Comparison of ENCODE assay signal across 6 cellular contexts in the genomic region with DNA sequence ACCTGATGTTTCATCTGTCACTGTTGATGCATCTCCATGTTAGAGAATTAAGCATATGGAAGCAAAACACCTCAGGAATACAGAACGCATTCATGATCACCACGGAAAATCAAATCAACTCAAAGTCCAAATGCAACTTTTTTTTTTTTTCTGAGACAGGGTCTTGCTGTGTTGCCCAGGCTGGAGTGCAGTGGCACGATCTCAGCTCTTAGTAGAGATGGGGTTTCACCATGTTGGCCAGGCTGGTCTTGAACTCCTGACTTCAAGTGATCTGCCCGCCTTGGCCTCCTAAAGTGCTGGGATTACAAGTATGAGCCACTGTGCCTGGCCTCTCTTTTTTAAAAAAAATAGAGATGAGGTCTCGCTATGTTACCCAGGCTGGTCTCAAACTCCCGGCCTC. TPM values are rescaled to one million over a fixed set of nuclear protein-coding genes. Genes with fewer than 3 reads are reported as not detected.
DNase-seq lines count a peak whose midpoint lies in the region; ATAC-seq, FAIRE-seq and TF ChIP-seq lines count a peak whose summit lies in the region.
"Not testable (repeated sequence)": the region's sequence is repeated elsewhere in the genome, so short reads cannot be mapped to it uniquely, and the experiment has no call there.

No MANE protein-coding gene starts in this region.

- CTCF ChIA-PET in WTC11 (lab: Charles Lee) (interaction anchor here (0.5 kb wide), 1 partner anchor 252 kb away, joined by 4 read pairs; no protein-coding TSS in a partner anchor), H1 (lab: Charles Lee; ENCODE audit: partially characterized antibody) (interaction anchor here (0.9 to 1.4 kb wide), 2 partner anchors 12 to 42 kb away, joined by 3 read pairs; no protein-coding TSS in a partner anchor)

- H4K20me1 ChIP-seq in BLaER1 treated with 17β-estradiol and CSF1 and Interleukin-3, amounts not matched to agents 10 nM and 100 nM, result peaks cover 84 to 100% (median 98%) of the 10 kb centered on the region in 11 experiments; a peak in 21 of 22 replicates
- H4K20me1 ChIP-seq in GM23338 (replicated peaks; ENCODE audit: insufficient read depth) (peaks cover 27% of the 10 kb centered on the region), H1 (replicated peaks in 1 of 2; ENCODE audit: control insufficient read depth in 1 of 2, insufficient read depth in 2 of 2, low read length in 2 of 2) (peaks cover 19 to 31% of the 10 kb centered on the region in 2 experiments)
- H4K20me1 ChIP-seq in Karpas-422 (ENCODE audit: insufficient read depth, low read depth, low read length), result not testable (repeated sequence)

- not testable (repeated sequence) for H3K4me3 Mint-ChIP-seq in GM23338, WTC11

- H3K27ac ChIP-seq in BLaER1 treated with 17β-estradiol and CSF1 and Interleukin-3, amounts not matched to agents 10 nM and 100 nM, result peak overlapping the region in 6 of 11 experiments; percentile 1 to 50 (median 40); a peak in 10 of 22 replicates
- H3K27ac ChIP-seq in GM23338 (ENCODE audit: low read depth), result peak overlapping the region; percentile 88
- H3K27ac ChIP-seq in Karpas-422 (ENCODE audit: low read length), result peak overlapping the region; percentile 100
- not testable (repeated sequence) for H3K27ac ChIP-seq in H1 (ENCODE audit: low read depth, low read length); neuronal stem cell (replicated peaks; ENCODE audit: low read length)

- not testable (repeated sequence) for H4K5ac ChIP-seq in H1 (ENCODE audit: insufficient read length, low read depth, low read length)

- peaks cover 0 to 19% (median 11%) of the 10 kb centered on the region in 11 experiments; a peak in 13 of 22 replicates for H3K36me3 ChIP-seq in BLaER1 treated with 17β-estradiol and CSF1 and Interleukin-3, amounts not matched to agents 10 nM and 100 nM
- H3K36me3 ChIP-seq in GM23338 (ENCODE audit: insufficient read depth); Karpas-422 (ENCODE audit: insufficient read depth, low read length); H1 (ENCODE audit: control insufficient read depth in 2 of 4, insufficient read depth in 4 of 4, low read length in 3 of 4); neuronal stem cell (replicated peaks in 1 of 2; ENCODE audit: control insufficient read depth in 2 of 2, insufficient read depth in 2 of 2, low read length in 2 of 2): not testable (repeated sequence)

- peak overlapping the region; percentile 57; the same call in 1 of the 2 replicates for H3K18ac ChIP-seq in H1 (ENCODE audit: extremely low read depth, low read length)
- H3K18ac ChIP-seq in neuronal stem cell (ENCODE audit: low read length), result not testable (repeated sequence)

- not testable (repeated sequence) for H3K9me2 ChIP-seq in GM23338 (ENCODE audit: insufficient read depth); Karpas-422 (replicated peaks; ENCODE audit: insufficient read depth, low read length)

- not testable (repeated sequence) for H3K23me2 ChIP-seq in H1 (ENCODE audit: low read depth, low read length)

- not testable (repeated sequence) for H3K27me3 ChIP-seq in BLaER1 treated with 17β-estradiol and CSF1 and Interleukin-3, amounts not matched to agents 10 nM and 100 nM; GM23338 (ENCODE audit: insufficient read depth); Karpas-422 (ENCODE audit: low read length); H1 (replicated peaks in 1 of 4; ENCODE audit: control insufficient read depth in 3 of 4, extremely low read depth in 1 of 4, insufficient read depth in 3 of 4, low read length in 3 of 4); neuronal stem cell (ENCODE audit: control insufficient read depth in 3 of 3, insufficient read depth in 3 of 3, low read depth in 1 of 3, low read length in 3 of 3)

- H3K27ac Mint-ChIP-seq in GM23338, result not testable (repeated sequence)
- H3K27ac Mint-ChIP-seq in WTC11, result peak overlapping the region; percentile 95; the same call in 1 of the 2 replicates

- 89% methylated on average over 6 of the region's 6 CpGs; no CpG with 5 or more reads in 1 of the 2 experiments for WGBS in H1 (ENCODE audit: extremely low coverage in 1 of 2, insufficient coverage in 1 of 2, insufficient read length in 1 of 2, insufficient replicate concordance in 2 of 2, low coverage in 1 of 2, low lambda C conversion rate in 2 of 2, missing lambda C conversion rate in 1 of 2), 2 experiments
- WGBS in neuronal stem cell (ENCODE audit: extremely low coverage in 2 of 2, insufficient read length in 2 of 2, insufficient replicate concordance in 1 of 2), 2 donors, result no CpG with 5 or more reads among the region's 6 CpGs

- peak overlapping the region; percentile 3; the same call in 1 of the 2 replicates for H2BK5ac ChIP-seq in H1 (ENCODE audit: low read depth, low read length)
- H2BK5ac ChIP-seq in neuronal stem cell (ENCODE audit: low read length), result not testable (repeated sequence)

- H3K27me3 Mint-ChIP-seq in GM23338 (ENCODE audit: insufficient read depth, low read depth, poor library complexity), result peaks cover 17% of the 10 kb centered on the region
- H3K27me3 Mint-ChIP-seq in WTC11 (ENCODE audit: low read depth), result not testable (repeated sequence)

- not testable (repeated sequence) for TF ChIP-seq POLR2A in H1 (IDR thresholded peaks at IDR 0.05; ENCODE audit: control extremely low read depth in 1 of 2, low read depth in 2 of 2, low read length in 2 of 2)

- not testable (repeated sequence) for H2BK120ac ChIP-seq in H1 (replicated peaks; ENCODE audit: low read depth, low read length); neuronal stem cell (ENCODE audit: low read depth, low read length)

- not testable (repeated sequence) for TF ChIP-seq CTCF in GM23338 (conservative IDR thresholded peaks at IDR 0.05; ENCODE audit: low read depth in 2 of 2); WTC11 (IDR thresholded peaks at IDR 0.05); H1 (IDR thresholded peaks at IDR 0.05; ENCODE audit: control extremely low read depth in 1 of 3, insufficient read depth in 1 of 3, low read depth in 1 of 3, low read length in 3 of 3)

- peak overlapping the region in 4 of 11 experiments; percentile 3 to 27 (median 10); a peak in 2 of 22 replicates for H3K9ac ChIP-seq in BLaER1 treated with 17β-estradiol and CSF1 and Interleukin-3, amounts not matched to agents 10 nM and 100 nM
- H3K9ac ChIP-seq in Karpas-422 (ENCODE audit: low read length) (peak overlapping the region; percentile 76), neuronal stem cell (ENCODE audit: low read depth, low read length, poor library complexity) (peak overlapping the region; percentile 66)
- H3K9ac ChIP-seq in H1 (replicated peaks in 1 of 4; ENCODE audit: extremely low read depth in 1 of 4, low read depth in 3 of 4, low read length in 3 of 4), result not testable (repeated sequence)

- H3K23ac ChIP-seq in H1 (ENCODE audit: insufficient read length), result not testable (repeated sequence)
- H3K23ac ChIP-seq in neuronal stem cell (ENCODE audit: low read depth, low read length, poor library complexity), result peak overlapping the region; percentile 94

- H3K79me2 ChIP-seq in GM23338 (replicated peaks; ENCODE audit: insufficient read depth), result peaks cover 98% of the 10 kb centered on the region
- H3K79me2 ChIP-seq in Karpas-422 (ENCODE audit: low read length), result peaks cover 75% of the 10 kb centered on the region
- H3K79me2 ChIP-seq in H1 (ENCODE audit: control insufficient read depth in 1 of 2, insufficient read depth in 2 of 2, low read length in 2 of 2), result peaks cover 19 to 100% of the 10 kb centered on the region in 2 experiments

- H2BK20ac ChIP-seq in H1 (ENCODE audit: low read length), result not testable (repeated sequence)

- H2AFZ ChIP-seq in GM23338; Karpas-422 (ENCODE audit: low read length); H1 (ENCODE audit: low read length); neuronal stem cell (ENCODE audit: low read length): not testable (repeated sequence)

- not testable (repeated sequence) for H2BK15ac ChIP-seq in H1 (ENCODE audit: low read length); neuronal stem cell (ENCODE audit: low read length)

- not testable (repeated sequence) for H3K56ac ChIP-seq in H1 (replicated peaks; ENCODE audit: insufficient read length, low read depth, low read length)

- H3K4me1 Mint-ChIP-seq in GM23338 (peaks cover 56% of the 10 kb centered on the region), WTC11 (peaks cover 74% of the 10 kb centered on the region)

- not testable (repeated sequence) for H3F3A ChIP-seq in GM23338 (replicated peaks; ENCODE audit: low read depth)

- not testable (repeated sequence) for H3K4ac ChIP-seq in H1 (replicated peaks; ENCODE audit: insufficient read length, low read depth, low read length); neuronal stem cell (ENCODE audit: low read length)

- H3K79me1 ChIP-seq in H1 (ENCODE audit: low read depth, low read length) (peaks cover 27% of the 10 kb centered on the region), neuronal stem cell (ENCODE audit: low read depth, low read length) (peaks cover 28% of the 10 kb centered on the region)

- H4K91ac ChIP-seq in H1 (replicated peaks; ENCODE audit: insufficient read length, low read length); neuronal stem cell (ENCODE audit: low read depth, low read length, poor library complexity): not testable (repeated sequence)

- not testable (repeated sequence) for H2BK12ac ChIP-seq in H1 (ENCODE audit: low read depth, low read length)
- peak overlapping the region; percentile 88 for H2BK12ac ChIP-seq in neuronal stem cell (ENCODE audit: low read length)

- H3K14ac ChIP-seq in H1 (ENCODE audit: insufficient read length), result not testable (repeated sequence)
- peak overlapping the region; percentile 58 for H3K14ac ChIP-seq in neuronal stem cell (ENCODE audit: low read length)

- H3K36me3 Mint-ChIP-seq in GM23338 (ENCODE audit: low read depth), result peaks cover 11% of the 10 kb centered on the region; the same call in 2 of the 3 replicates
- not testable (repeated sequence) for H3K36me3 Mint-ChIP-seq in WTC11

- ATAC-seq in GM23338, WTC11: not testable (repeated sequence)

- not testable (repeated sequence) for H2AK5ac ChIP-seq in H1 (ENCODE audit: low read depth, low read length); neuronal stem cell (ENCODE audit: low read depth, low read length)

- peak overlapping the region; percentile 27 to 92 (median 61) for H3K4me2 ChIP-seq in BLaER1 treated with 17β-estradiol and CSF1 and Interleukin-3, amounts not matched to agents 10 nM and 100 nM
- 0 out of 2 replicates have a peak overlapping the region, but pooled peaks have one; percentile 23 for H3K4me2 ChIP-seq in GM23338
- H3K4me2 ChIP-seq in Karpas-422 (ENCODE audit: low read depth, low read length, poor library complexity, severe bottlenecking), result peak overlapping the region; percentile 63
- H3K4me2 ChIP-seq in H1 (ENCODE audit: insufficient read depth in 1 of 2, low read depth in 2 of 2, low read length in 2 of 2); neuronal stem cell (ENCODE audit: insufficient read depth, low read length, poor library complexity, severe bottlenecking): not testable (repeated sequence)

- not testable (repeated sequence) for H3K4me3 ChIP-seq in BLaER1 treated with 17β-estradiol and CSF1 and Interleukin-3, amounts not matched to agents 10 nM and 100 nM; GM23338; Karpas-422 (ENCODE audit: low read length); H1 (ENCODE audit: extremely low read depth in 1 of 4, insufficient read depth in 2 of 4, low read depth in 3 of 4, low read length in 4 of 4); neuronal stem cell (ENCODE audit: low read length in 2 of 2)

- POLR2A ChIA-PET in WTC11 (lab: Charles Lee), result not testable (repeated sequence)
- POLR2A ChIA-PET in H1 (lab: Charles Lee; ENCODE audit: partially characterized antibody), result interaction anchor here (0.7 to 1.2 kb wide), 2 partner anchors 11 to 17 kb away, joined by 3 read pairs; no protein-coding TSS in a partner anchor

- H4K8ac ChIP-seq in H1 (ENCODE audit: extremely low read depth, insufficient read depth, low read length); neuronal stem cell (ENCODE audit: low read depth, low read length): not testable (repeated sequence)

- not testable (repeated sequence) for H3K9me3 ChIP-seq in BLaER1 treated with 17β-estradiol and CSF1 and Interleukin-3, amounts not matched to agents 10 nM and 100 nM (replicated peaks in 1 of 11); Karpas-422 (ENCODE audit: low read length); H1 (ENCODE audit: insufficient read depth in 2 of 2, low read depth in 1 of 2, low read length in 1 of 2); neuronal stem cell (replicated peaks in 1 of 2; ENCODE audit: control insufficient read depth in 2 of 2, insufficient read depth in 1 of 2, low read depth in 1 of 2, low read length in 2 of 2)

- peaks cover 60 to 98% (median 91%) of the 10 kb centered on the region in 10 experiments for H3K4me1 ChIP-seq in BLaER1 treated with 17β-estradiol and CSF1 and Interleukin-3, amounts not matched to agents 10 nM and 100 nM
- peaks cover 57% of the 10 kb centered on the region for H3K4me1 ChIP-seq in GM23338 (ENCODE audit: insufficient read depth)
- H3K4me1 ChIP-seq in Karpas-422 (ENCODE audit: low read length), result peaks cover 99% of the 10 kb centered on the region
- peaks cover 3 to 28% (median 22%) of the 10 kb centered on the region in 4 experiments for H3K4me1 ChIP-seq in H1 (replicated peaks in 1 of 4; ENCODE audit: control insufficient read depth in 3 of 4, insufficient read depth in 4 of 4, low read length in 3 of 4)
- peaks cover 4 to 12% of the 10 kb centered on the region in 2 donors for H3K4me1 ChIP-seq in neuronal stem cell (ENCODE audit: control insufficient read depth in 2 of 2, insufficient read depth in 1 of 2, low read depth in 1 of 2, low read length in 2 of 2)

- H3K9me3 Mint-ChIP-seq in GM23338, WTC11: not testable (repeated sequence)

- not testable (repeated sequence) for DNase-seq in GM23338 (ENCODE audit: low spot score); Karpas-422; WTC11 (ENCODE audit: low spot score); H1 (ENCODE audit: low read depth in 1 of 2, low spot score in 2 of 2); neuronal stem cell (ENCODE audit: low spot score)

- FAIRE-seq in H1 (lab: Jason Lieb, UNC), result not testable (repeated sequence)

- not testable (repeated sequence) for TF ChIP-seq EP300 in H1 (IDR thresholded peaks at IDR 0.05; ENCODE audit: borderline replicate concordance in 1 of 2, low read depth in 2 of 2, low read length in 2 of 2)

- TF ChIP-seq RAD21 in H1 (IDR thresholded peaks at IDR 0.05 in 1 of 2, conservative IDR thresholded peaks at IDR 0.05 in 1 of 2; ENCODE audit: low read depth in 2 of 2, low read length in 2 of 2), result not testable (repeated sequence)

RNA-seq across cellular contexts. Expression of gene CUX1, which starts 50.3 kb away (rescaled TPM):
- 41.4 and 64.0 TPM in 2 replicates for total RNA-seq in GM23338 (2014; rRNA removed; shearing (Covaris generic))
- polyA plus RNA-seq in GM23338 (2016; fragmentation: Nextera tagmentation; extraction: Ambion mirVana) (40.1 and 49.9 TPM in 2 replicates), H1 (2011; rRNA removed) (21.6 and 33.1 TPM in 2 replicates)
- total RNA-seq in Karpas-422 (2014; rRNA removed; shearing (Covaris generic); ENCODE audit: low replicate concordance), result 92.4 and 109 TPM in 2 replicates
- 64.3 to 77.1 TPM (median 76.1 TPM) in 3 replicates for total RNA-seq in WTC11 (2021)
- 53.8 and 65.9 TPM in 2 replicates for total RNA-seq in H1 (2021; fragmentation: NEBNext Ultra II Directional; extraction: Animal tissue kit (Norgen Biotek cat#: 25700))
- 17.0 TPM for polyA plus RNA-seq in H1 (2011; cell fraction: cytosol; rRNA removed)
- polyA plus RNA-seq in H1 (2011; cell fraction: nucleus; rRNA removed), result 36.0 TPM
- polyA plus RNA-seq in H1 (2012, experiment 1 of 2), result 21.0 to 31.0 TPM (median 29.1 TPM) in 4 replicates
- polyA plus RNA-seq in H1 (2012, experiment 2 of 2), result 18.8 TPM
- polyA plus RNA-seq in H1 (2013, experiment 1 of 2), result 32.6 TPM
- 35.1 TPM for polyA plus RNA-seq in H1 (2013, experiment 2 of 2)
- 34.6 and 44.1 TPM in 2 replicates for polyA minus RNA-seq in H1 (2011; rRNA and poly(A)+ RNA removed)
- polyA minus RNA-seq in H1 (2011; cell fraction: cytosol; rRNA and poly(A)+ RNA removed), result 30.0 TPM
- 71.2 TPM for polyA minus RNA-seq in H1 (2011; cell fraction: nucleus; rRNA and poly(A)+ RNA removed)
- polyA plus RNA-seq in neuronal stem cell (2013, experiment 1 of 2), result 47.3 TPM
- 46.1 TPM for polyA plus RNA-seq in neuronal stem cell (2013, experiment 2 of 2)
